In the genomic region with DNA sequence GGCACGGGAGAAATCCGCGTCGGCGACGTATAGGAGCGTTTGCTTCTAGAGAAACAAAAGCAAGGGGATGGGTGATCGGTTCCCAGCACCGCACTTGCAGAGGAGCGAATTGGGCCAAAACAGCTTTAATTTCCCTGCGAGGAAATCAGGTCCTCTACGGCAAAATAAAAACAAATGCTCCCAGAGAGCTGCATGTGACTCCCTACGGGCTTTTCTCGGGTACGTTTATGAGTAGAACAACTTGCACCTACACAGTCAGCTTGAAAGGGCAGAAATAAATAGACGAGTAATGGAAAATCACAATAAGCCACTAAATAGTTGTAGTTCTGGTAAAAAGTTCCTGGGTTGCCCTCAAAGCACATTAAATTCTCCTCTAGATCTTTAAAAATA, we compare ENCODE assay signal across 12 cellular contexts. TPM values are rescaled to one million over a fixed set of nuclear protein-coding genes. Genes with fewer than 3 reads are reported as not detected.
DNase-seq lines count a peak whose midpoint lies in the region; ATAC-seq and TF ChIP-seq lines count a peak whose summit lies in the region.
"Had no signal": no experiment of that assay in that cellular context is flagged by ENCODE, and none has a peak within 500 bp of the region (broad histone marks: within the 10 kb centered on the region; RNA-seq: fewer than 3 reads in every experiment).

No MANE protein-coding gene starts in this region.

- POLR2A ChIA-PET in MCF 10A (lab: Yijun Ruan, JAX): interaction anchor here (1.0 to 1.5 kb wide), 6 partner anchors 9 to 151 kb away, joined by 3 to 4 read pairs (median 4); no protein-coding TSS in a partner anchor

- TF ChIP-seq CTCF in cardiac muscle cell (IDR thresholded peaks at IDR 0.05; ENCODE audit: low read depth, low read length) (no peak), MCF 10A (IDR thresholded peaks at IDR 0.05; ENCODE audit: unreplicated experiment) (no peak), tibial nerve (IDR thresholded peaks at IDR 0.05) (no peak)

- H3K4me1 ChIP-seq in cardiac muscle cell (ENCODE audit: low read depth) (no peaks in the 10 kb centered on the region), tibial nerve (peaks cover 0 to 24% (median 18%) of the 10 kb centered on the region in 4 donors)

- intact Hi-C loops in Right ventricle myocardium superior (cut with DNase I): no loop called here
- intact Hi-C loops in MCF 10A (cut with micrococcal nuclease): no loop called here

- no peaks in the 10 kb centered on the region for H3K9me3 ChIP-seq in cardiac muscle cell (ENCODE audit: low read depth)
- H3K9me3 ChIP-seq in tibial nerve: peaks cover 0 to 3% (median 0%) of the 10 kb centered on the region in 4 donors

- H3K36me3 ChIP-seq in cardiac muscle cell (no peaks in the 10 kb centered on the region), tibial nerve (no peaks in the 10 kb centered on the region)

- ATAC-seq in Right ventricle myocardium superior (ENCODE audit: poor library complexity) (no peak), esophagus mucosa (no peak), GM21619 (IDR thresholded peaks at IDR 0.05; ENCODE audit: unreplicated experiment) (no peak)

- peak overlapping the region; percentile 61 for H3K4me3 Mint-ChIP-seq in MCF 10A (ENCODE audit: unreplicated experiment)

- CTCF ChIA-PET in MCF 10A (lab: Yijun Ruan, JAX): interaction anchor here (1.1 kb wide), 1 partner anchor 142 kb away, joined by 3 read pairs; no protein-coding TSS in a partner anchor

- H3K27ac ChIP-seq in cardiac muscle cell: no peak overlapping the region
- H3K27ac ChIP-seq in tibial nerve: no peak overlapping the region

- TF ChIP-seq EP300 in tibial nerve (IDR thresholded peaks at IDR 0.05): no peak

- H3K27ac Mint-ChIP-seq in MCF 10A (ENCODE audit: low read depth, unreplicated experiment): peak overlapping the region; percentile 14

- H3K27me3 ChIP-seq in cardiac muscle cell: peaks cover 83% of the 10 kb centered on the region
- H3K27me3 ChIP-seq in tibial nerve: peaks cover 0 to 91% of the 10 kb centered on the region in 2 donors

- TF ChIP-seq POLR2A in tibial nerve (IDR thresholded peaks at IDR 0.05): no peak

- H3K9me3 Mint-ChIP-seq in MCF 10A (ENCODE audit: unreplicated experiment): no peaks in the 10 kb centered on the region

- no peaks in the 10 kb centered on the region for H3K4me1 Mint-ChIP-seq in MCF 10A (ENCODE audit: insufficient read depth, unreplicated experiment)

- BruUV-seq in MCF 10A (replicated peaks; lab: Mats Ljungman, UMichigan): TSS peak; percentile 78

- DNase-seq in cardiac muscle cell (ENCODE audit: low read depth in 1 of 2, low spot score in 1 of 2) (no peak), Right ventricle myocardium superior (no peak), MCF 10A (ENCODE audit: unreplicated experiment) (no peak), medulla oblongata (ENCODE audit: extremely low spot score) (peak; percentile 21), tibial nerve (ENCODE audit: low spot score in 2 of 2) (no peak), hypothalamus (lab: John Stamatoyannopoulos, UW) (no peak)
- DNase-seq: NCI-H187 treated with DMSO at 0.1 percent for 48 hours, T1000 had no signal

- 2 to 5% methylated on average over 16 of the region's 16 CpGs for WGBS in tibial nerve, 2 donors

- H3K4me3 ChIP-seq in cardiac muscle cell (peak overlapping the region; percentile 15), tibial nerve (peak overlapping the region in 3 of 4 donors; percentile 17 to 42 (median 23))

- peaks cover 11% of the 10 kb centered on the region for H3K27me3 Mint-ChIP-seq in MCF 10A (ENCODE audit: insufficient read depth, unreplicated experiment)

- no peaks in the 10 kb centered on the region for H3K36me3 Mint-ChIP-seq in MCF 10A (ENCODE audit: insufficient read depth, unreplicated experiment)

RNA-seq across cellular contexts. Expression of gene NHLH2, which starts 1.2 kb away (rescaled TPM):
- total RNA-seq in cardiac muscle cell (0.21 TPM in 1 of 2 replicates, not detected in the other), Right ventricle myocardium superior (not detected), MCF 10A (2022) (not detected in 2 replicates), tibial nerve (under 1 TPM in 1 of 4 donors, not detected in 3; 0.21 TPM), esophagus mucosa (1.1 TPM)
- polyA plus RNA-seq in cardiac muscle cell: 0.31 TPM in 1 of 2 replicates, not detected in the other
- total RNA-seq: aorta, left colon had no signal
- polyA plus RNA-seq: aorta had no signal
